3 cellular contexts compared by ENCODE assay signal in the genomic region with DNA sequence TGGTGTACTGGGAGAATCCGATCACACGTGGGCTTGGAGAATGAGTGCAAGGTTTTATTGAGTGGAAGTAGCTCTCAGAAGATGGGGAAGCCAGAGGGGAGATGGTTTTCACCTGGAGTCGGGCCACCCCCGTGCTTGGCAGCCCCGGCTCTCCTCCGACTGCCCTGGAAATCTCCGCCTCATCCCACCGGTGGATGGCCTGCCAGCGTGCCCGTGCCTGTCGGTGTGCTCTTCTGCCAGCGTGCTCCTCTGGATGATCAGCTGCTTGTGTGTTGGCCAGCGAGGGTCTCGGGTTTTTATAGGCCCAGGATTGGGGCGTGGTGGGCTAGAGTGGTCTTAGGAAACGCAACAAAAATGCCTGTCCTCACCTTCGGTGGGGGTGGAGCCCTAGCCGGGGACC.
TF ChIP-seq lines count a peak whose summit lies in the region.

No MANE protein-coding gene starts in this region.

TF ChIP-seq in GM23338, 12 proteins besides CTCF, POLR2A, EP300 and RAD21:
- no peak for TF ChIP-seq JUNB (IDR thresholded peaks at IDR 0.05; ENCODE audit: unreplicated experiment)
- TF ChIP-seq, protein P1, sequence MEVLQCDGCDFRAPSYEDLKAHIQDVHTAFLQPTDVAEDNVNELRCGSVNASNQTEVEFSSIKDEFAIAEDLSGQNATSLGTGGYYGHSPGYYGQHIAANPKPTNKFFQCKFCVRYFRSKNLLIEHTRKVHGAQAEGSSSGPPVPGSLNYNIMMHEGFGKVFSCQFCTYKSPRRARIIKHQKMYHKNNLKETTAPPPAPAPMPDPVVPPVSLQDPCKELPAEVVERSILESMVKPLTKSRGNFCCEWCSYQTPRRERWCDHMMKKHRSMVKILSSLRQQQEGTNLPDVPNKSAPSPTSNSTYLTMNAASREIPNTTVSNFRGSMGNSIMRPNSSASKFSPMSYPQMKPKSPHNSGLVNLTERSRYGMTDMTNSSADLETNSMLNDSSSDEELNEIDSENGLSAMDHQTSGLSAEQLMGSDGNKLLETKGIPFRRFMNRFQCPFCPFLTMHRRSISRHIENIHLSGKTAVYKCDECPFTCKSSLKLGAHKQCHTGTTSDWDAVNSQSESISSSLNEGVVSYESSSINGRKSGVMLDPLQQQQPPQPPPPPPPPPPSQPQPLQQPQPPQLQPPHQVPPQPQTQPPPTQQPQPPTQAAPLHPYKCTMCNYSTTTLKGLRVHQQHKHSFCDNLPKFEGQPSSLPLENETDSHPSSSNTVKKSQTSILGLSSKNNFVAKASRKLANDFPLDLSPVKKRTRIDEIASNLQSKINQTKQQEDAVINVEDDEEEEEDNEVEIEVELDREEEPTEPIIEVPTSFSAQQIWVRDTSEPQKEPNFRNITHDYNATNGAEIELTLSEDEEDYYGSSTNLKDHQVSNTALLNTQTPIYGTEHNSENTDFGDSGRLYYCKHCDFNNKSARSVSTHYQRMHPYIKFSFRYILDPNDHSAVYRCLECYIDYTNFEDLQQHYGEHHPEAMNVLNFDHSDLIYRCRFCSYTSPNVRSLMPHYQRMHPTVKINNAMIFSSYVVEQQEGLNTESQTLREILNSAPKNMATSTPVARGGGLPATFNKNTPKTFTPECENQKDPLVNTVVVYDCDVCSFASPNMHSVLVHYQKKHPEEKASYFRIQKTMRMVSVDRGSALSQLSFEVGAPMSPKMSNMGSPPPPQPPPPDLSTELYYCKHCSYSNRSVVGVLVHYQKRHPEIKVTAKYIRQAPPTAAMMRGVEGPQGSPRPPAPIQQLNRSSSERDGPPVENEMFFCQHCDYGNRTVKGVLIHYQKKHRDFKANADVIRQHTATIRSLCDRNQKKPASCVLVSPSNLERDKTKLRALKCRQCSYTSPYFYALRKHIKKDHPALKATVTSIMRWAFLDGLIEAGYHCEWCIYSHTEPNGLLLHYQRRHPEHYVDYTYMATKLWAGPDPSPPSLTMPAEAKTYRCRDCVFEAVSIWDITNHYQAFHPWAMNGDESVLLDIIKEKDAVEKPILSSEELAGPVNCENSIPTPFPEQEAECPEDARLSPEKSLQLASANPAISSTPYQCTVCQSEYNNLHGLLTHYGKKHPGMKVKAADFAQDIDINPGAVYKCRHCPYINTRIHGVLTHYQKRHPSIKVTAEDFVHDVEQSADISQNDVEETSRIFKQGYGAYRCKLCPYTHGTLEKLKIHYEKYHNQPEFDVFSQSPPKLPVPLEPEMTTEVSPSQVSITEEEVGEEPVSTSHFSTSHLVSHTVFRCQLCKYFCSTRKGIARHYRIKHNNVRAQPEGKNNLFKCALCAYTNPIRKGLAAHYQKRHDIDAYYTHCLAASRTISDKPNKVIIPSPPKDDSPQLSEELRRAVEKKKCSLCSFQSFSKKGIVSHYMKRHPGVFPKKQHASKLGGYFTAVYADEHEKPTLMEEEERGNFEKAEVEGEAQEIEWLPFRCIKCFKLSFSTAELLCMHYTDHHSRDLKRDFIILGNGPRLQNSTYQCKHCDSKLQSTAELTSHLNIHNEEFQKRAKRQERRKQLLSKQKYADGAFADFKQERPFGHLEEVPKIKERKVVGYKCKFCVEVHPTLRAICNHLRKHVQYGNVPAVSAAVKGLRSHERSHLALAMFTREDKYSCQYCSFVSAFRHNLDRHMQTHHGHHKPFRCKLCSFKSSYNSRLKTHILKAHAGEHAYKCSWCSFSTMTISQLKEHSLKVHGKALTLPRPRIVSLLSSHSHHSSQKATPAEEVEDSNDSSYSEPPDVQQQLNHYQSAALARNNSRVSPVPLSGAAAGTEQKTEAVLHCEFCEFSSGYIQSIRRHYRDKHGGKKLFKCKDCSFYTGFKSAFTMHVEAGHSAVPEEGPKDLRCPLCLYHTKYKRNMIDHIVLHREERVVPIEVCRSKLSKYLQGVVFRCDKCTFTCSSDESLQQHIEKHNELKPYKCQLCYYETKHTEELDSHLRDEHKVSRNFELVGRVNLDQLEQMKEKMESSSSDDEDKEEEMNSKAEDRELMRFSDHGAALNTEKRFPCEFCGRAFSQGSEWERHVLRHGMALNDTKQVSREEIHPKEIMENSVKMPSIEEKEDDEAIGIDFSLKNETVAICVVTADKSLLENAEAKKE (CRISPR knock-in tag; IDR thresholded peaks at IDR 0.05): no peak
- no peak for TF ChIP-seq ZNF331 (CRISPR knock-in tag; IDR thresholded peaks at IDR 0.05; ENCODE audit: low read depth)

TF ChIP-seq in H1, 55 proteins besides CTCF, POLR2A, EP300 and RAD21 (continues in another document):
- no peak for TF ChIP-seq YY1 (IDR thresholded peaks at IDR 0.05; ENCODE audit: low read depth, low read length)
- no peak for TF ChIP-seq NANOG (IDR thresholded peaks at IDR 0.05; ENCODE audit: insufficient read depth, low read depth, low read length, poor library complexity, severe bottlenecking)
- no peak for TF ChIP-seq BCL11A (IDR thresholded peaks at IDR 0.05; ENCODE audit: low read depth in 2 of 2, low read length in 2 of 2)
- no peak for TF ChIP-seq CTBP2 (IDR thresholded peaks at IDR 0.05; ENCODE audit: borderline replicate concordance, insufficient read depth, insufficient read length, low read length)
- no peak for TF ChIP-seq CHD1 (IDR thresholded peaks at IDR 0.05; ENCODE audit: low read depth, low read length)
- TF ChIP-seq TAF1 (IDR thresholded peaks at IDR 0.05; ENCODE audit: low read depth, low read length): no peak
- TF ChIP-seq HDAC2 (IDR thresholded peaks at IDR 0.05; ENCODE audit: borderline replicate concordance in 1 of 2, low read depth in 2 of 2, low read length in 2 of 2): no peak
- TF ChIP-seq, protein P2, sequence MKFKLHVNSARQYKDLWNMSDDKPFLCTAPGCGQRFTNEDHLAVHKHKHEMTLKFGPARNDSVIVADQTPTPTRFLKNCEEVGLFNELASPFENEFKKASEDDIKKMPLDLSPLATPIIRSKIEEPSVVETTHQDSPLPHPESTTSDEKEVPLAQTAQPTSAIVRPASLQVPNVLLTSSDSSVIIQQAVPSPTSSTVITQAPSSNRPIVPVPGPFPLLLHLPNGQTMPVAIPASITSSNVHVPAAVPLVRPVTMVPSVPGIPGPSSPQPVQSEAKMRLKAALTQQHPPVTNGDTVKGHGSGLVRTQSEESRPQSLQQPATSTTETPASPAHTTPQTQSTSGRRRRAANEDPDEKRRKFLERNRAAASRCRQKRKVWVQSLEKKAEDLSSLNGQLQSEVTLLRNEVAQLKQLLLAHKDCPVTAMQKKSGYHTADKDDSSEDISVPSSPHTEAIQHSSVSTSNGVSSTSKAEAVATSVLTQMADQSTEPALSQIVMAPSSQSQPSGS (IDR thresholded peaks at IDR 0.05; ENCODE audit: low read length): no peak
- TF ChIP-seq EGR1 (IDR thresholded peaks at IDR 0.05; ENCODE audit: borderline replicate concordance, low read depth, low read length): no peak
- TF ChIP-seq HDAC6 (IDR thresholded peaks at IDR 0.05; ENCODE audit: low read depth, low read length): no peak
- no peak for TF ChIP-seq RNF2 (IDR thresholded peaks at IDR 0.05; ENCODE audit: borderline replicate concordance, low read depth, low read length, missing control alignments, poor library complexity, severe bottlenecking)
- no peak for TF ChIP-seq TAF7 (optimal IDR thresholded peaks at IDR 0.05; ENCODE audit: borderline replicate concordance, low read depth, low read length)
- TF ChIP-seq SRF (IDR thresholded peaks at IDR 0.05; ENCODE audit: low read depth, low read length): no peak
- no peak for TF ChIP-seq SIX5 (IDR thresholded peaks at IDR 0.05; ENCODE audit: low read depth, low read length)

TF ChIP-seq in GM12891, 5 proteins besides CTCF, POLR2A, EP300 and RAD21:
- TF ChIP-seq POLR2AphosphoS5 (IDR thresholded peaks at IDR 0.05; ENCODE audit: low read depth, low read length) (no peak), PAX5 (IDR thresholded peaks at IDR 0.05; ENCODE audit: insufficient read depth, low read length, severe bottlenecking) (no peak), TAF1 (IDR thresholded peaks at IDR 0.05; ENCODE audit: low read depth, low read length) (no peak), SPI1 (IDR thresholded peaks at IDR 0.05; ENCODE audit: low read depth, low read length) (no peak), POU2F2 (IDR thresholded peaks at IDR 0.05; ENCODE audit: low read depth, low read length) (no peak)
